1 cellular context compared by ENCODE assay signal in the genomic region with DNA sequence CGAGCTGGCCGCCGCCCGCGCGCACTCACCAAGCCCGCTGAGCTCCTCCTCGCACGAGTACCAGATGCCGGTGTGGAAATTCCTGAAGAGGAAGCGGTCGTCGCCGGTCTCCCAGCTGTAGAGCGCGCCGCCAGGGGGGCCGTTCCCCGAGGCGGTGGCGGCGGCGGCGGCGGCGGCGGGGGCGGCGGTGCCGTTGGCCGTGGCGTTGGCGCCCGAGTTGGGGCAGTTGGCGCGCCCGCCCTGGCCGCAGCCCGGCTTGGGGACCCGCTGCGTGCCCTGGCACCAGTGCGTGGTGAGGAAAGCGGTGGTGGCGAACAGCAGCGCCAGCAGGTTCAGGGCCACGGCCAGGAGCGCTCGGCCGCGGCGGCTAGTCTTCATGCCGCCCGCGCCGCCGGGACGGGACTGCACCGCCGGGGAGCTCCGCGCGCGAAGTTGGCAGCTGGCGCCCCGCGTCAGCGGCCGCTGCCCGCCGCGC.
TF ChIP-seq lines count a peak whose summit lies in the region.

No MANE protein-coding gene starts in this region.

TF ChIP-seq in endothelial cell of umbilical vein, 7 proteins besides CTCF, POLR2A, EP300 and RAD21 (continued from another document):
- TF ChIP-seq JUN (IDR thresholded peaks at IDR 0.05; ENCODE audit: borderline replicate concordance, insufficient read depth, insufficient read length, low read depth) = no peak
- TF ChIP-seq, protein P1, sequence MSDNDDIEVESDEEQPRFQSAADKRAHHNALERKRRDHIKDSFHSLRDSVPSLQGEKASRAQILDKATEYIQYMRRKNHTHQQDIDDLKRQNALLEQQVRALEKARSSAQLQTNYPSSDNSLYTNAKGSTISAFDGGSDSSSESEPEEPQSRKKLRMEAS (IDR thresholded peaks at IDR 0.05; ENCODE audit: insufficient read depth, insufficient read length) = no peak
